1 cellular context compared by ENCODE assay signal in the genomic region with DNA sequence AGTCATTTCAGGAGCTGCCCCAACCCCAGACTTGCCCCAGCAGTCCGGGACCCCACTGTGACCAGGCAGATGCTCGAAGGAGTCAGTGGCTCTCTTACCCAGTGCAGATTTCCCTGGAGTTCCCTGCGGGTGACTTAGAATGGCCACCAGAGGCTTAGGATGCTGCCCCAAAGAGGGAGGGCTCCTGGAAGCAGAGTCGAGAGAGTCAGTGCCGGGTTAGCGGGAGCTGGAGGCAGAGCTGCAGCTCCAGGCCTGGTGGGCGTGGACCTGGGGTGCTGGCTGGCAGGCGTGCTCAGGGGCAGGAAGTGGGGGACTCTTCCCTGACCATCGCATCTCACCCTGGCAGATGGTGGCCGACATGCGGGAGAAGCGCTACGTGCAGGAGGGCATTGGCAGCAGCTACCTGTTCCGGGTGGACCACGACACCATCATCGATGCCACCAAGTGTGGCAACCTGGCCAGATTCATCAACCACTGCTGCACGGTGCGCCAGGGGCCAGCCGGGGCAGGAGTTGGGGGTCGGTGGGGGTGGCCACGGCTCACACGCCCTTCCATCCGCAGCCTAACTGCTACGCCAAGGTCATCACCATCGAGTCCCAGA.
A peak's percentile ranks its signal among the peaks of the same experiment; 100 is the strongest.
TF ChIP-seq lines count a peak whose summit lies in the region.

No MANE protein-coding gene starts in this region.

TF ChIP-seq in K562, 482 proteins besides CTCF, POLR2A, EP300 and RAD21:
- TF ChIP-seq NUFIP1 (IDR thresholded peaks at IDR 0.05; ENCODE audit: partially characterized antibody): no peak
- no peak for TF ChIP-seq RBM39 (optimal IDR thresholded peaks at IDR 0.05; ENCODE audit: low read depth, low read length)
- no peak for TF ChIP-seq HOMEZ (CRISPR knock-in tag; IDR thresholded peaks at IDR 0.05)
- TF ChIP-seq ZNF408 (CRISPR knock-in tag; IDR thresholded peaks at IDR 0.05; ENCODE audit: low read depth): no peak
- TF ChIP-seq, protein P1, sequence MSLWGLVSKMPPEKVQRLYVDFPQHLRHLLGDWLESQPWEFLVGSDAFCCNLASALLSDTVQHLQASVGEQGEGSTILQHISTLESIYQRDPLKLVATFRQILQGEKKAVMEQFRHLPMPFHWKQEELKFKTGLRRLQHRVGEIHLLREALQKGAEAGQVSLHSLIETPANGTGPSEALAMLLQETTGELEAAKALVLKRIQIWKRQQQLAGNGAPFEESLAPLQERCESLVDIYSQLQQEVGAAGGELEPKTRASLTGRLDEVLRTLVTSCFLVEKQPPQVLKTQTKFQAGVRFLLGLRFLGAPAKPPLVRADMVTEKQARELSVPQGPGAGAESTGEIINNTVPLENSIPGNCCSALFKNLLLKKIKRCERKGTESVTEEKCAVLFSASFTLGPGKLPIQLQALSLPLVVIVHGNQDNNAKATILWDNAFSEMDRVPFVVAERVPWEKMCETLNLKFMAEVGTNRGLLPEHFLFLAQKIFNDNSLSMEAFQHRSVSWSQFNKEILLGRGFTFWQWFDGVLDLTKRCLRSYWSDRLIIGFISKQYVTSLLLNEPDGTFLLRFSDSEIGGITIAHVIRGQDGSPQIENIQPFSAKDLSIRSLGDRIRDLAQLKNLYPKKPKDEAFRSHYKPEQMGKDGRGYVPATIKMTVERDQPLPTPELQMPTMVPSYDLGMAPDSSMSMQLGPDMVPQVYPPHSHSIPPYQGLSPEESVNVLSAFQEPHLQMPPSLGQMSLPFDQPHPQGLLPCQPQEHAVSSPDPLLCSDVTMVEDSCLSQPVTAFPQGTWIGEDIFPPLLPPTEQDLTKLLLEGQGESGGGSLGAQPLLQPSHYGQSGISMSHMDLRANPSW (CRISPR knock-in tag; IDR thresholded peaks at IDR 0.05): 0 out of 2 replicates have a peak, but pooled peaks have one; percentile 23
- no peak for TF ChIP-seq KDM2B (CRISPR knock-in tag; IDR thresholded peaks at IDR 0.05)
- TF ChIP-seq, protein P2, sequence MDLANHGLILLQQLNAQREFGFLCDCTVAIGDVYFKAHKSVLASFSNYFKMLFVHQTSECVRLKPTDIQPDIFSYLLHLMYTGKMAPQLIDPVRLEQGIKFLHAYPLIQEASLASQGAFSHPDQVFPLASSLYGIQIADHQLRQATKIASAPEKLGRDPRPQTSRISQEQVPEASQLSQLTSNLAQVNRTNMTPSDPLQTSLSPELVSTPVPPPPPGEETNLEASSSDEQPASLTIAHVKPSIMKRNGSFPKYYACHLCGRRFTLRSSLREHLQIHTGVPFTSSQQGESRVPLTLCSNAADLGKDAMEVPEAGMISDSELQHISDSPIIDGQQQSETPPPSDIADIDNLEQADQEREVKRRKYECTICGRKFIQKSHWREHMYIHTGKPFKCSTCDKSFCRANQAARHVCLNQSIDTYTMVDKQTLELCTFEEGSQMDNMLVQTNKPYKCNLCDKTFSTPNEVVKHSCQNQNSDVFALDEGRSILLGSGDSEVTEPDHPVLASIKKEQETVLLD (IDR thresholded peaks at IDR 0.05): no peak
- TF ChIP-seq POLR2G (IDR thresholded peaks at IDR 0.05; ENCODE audit: low read depth, low read length): peak; percentile 46
- TF ChIP-seq HMGXB4 (CRISPR knock-in tag; IDR thresholded peaks at IDR 0.05): no peak
- no peak for TF ChIP-seq RFX5 (IDR thresholded peaks at IDR 0.05; ENCODE audit: low read depth, low read length)
- TF ChIP-seq HMBOX1 (IDR thresholded peaks at IDR 0.05): no peak
- TF ChIP-seq NR2C2 (CRISPR knock-in tag; IDR thresholded peaks at IDR 0.05): no peak
- TF ChIP-seq NR2C2 (tag; IDR thresholded peaks at IDR 0.05): no peak
- TF ChIP-seq ZNF431 (CRISPR knock-in tag; IDR thresholded peaks at IDR 0.05): no peak
- no peak for TF ChIP-seq ZNF436 (CRISPR knock-in tag; IDR thresholded peaks at IDR 0.05)
- no peak for TF ChIP-seq RHOXF2B (CRISPR knock-in tag; conservative IDR thresholded peaks at IDR 0.05)
- no peak for TF ChIP-seq NR2C1 (IDR thresholded peaks at IDR 0.05)
- no peak for TF ChIP-seq NR2C1 (tag; IDR thresholded peaks at IDR 0.05)
- no peak for TF ChIP-seq JUN (IDR thresholded peaks at IDR 0.05; ENCODE audit: borderline replicate concordance, low read depth, low read length)
- 0 out of 2 replicates have a peak, but pooled peaks have one; percentile 21 for TF ChIP-seq JUN (CRISPR knock-in tag; IDR thresholded peaks at IDR 0.05; ENCODE audit: borderline replicate concordance)
- TF ChIP-seq, protein P3, sequence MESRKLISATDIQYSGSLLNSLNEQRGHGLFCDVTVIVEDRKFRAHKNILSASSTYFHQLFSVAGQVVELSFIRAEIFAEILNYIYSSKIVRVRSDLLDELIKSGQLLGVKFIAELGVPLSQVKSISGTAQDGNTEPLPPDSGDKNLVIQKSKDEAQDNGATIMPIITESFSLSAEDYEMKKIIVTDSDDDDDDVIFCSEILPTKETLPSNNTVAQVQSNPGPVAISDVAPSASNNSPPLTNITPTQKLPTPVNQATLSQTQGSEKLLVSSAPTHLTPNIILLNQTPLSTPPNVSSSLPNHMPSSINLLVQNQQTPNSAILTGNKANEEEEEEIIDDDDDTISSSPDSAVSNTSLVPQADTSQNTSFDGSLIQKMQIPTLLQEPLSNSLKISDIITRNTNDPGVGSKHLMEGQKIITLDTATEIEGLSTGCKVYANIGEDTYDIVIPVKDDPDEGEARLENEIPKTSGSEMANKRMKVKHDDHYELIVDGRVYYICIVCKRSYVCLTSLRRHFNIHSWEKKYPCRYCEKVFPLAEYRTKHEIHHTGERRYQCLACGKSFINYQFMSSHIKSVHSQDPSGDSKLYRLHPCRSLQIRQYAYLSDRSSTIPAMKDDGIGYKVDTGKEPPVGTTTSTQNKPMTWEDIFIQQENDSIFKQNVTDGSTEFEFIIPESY (CRISPR knock-in tag; IDR thresholded peaks at IDR 0.05): peak; percentile 9; the same call in 1 of the 2 replicates
- TF ChIP-seq, protein P4, sequence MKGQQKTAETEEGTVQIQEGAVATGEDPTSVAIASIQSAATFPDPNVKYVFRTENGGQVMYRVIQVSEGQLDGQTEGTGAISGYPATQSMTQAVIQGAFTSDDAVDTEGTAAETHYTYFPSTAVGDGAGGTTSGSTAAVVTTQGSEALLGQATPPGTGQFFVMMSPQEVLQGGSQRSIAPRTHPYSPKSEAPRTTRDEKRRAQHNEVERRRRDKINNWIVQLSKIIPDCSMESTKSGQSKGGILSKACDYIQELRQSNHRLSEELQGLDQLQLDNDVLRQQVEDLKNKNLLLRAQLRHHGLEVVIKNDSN (CRISPR knock-in tag; IDR thresholded peaks at IDR 0.05): 0 out of 2 replicates have a peak, but pooled peaks have one; percentile 12
- TF ChIP-seq, protein P5, sequence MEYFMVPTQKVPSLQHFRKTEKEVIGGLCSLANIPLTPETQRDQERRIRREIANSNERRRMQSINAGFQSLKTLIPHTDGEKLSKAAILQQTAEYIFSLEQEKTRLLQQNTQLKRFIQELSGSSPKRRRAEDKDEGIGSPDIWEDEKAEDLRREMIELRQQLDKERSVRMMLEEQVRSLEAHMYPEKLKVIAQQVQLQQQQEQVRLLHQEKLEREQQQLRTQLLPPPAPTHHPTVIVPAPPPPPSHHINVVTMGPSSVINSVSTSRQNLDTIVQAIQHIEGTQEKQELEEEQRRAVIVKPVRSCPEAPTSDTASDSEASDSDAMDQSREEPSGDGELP (CRISPR knock-in tag; IDR thresholded peaks at IDR 0.05; ENCODE audit: borderline replicate concordance): no peak
- TF ChIP-seq IFI16 (CRISPR knock-in tag; IDR thresholded peaks at IDR 0.05): no peak
- no peak for TF ChIP-seq NFXL1 (CRISPR knock-in tag; IDR thresholded peaks at IDR 0.05)
- TF ChIP-seq REST (CRISPR knock-in tag; IDR thresholded peaks at IDR 0.05; ENCODE audit: low read depth): no peak
